ENCODE assay signal across 1 cellular context in the genomic region with DNA sequence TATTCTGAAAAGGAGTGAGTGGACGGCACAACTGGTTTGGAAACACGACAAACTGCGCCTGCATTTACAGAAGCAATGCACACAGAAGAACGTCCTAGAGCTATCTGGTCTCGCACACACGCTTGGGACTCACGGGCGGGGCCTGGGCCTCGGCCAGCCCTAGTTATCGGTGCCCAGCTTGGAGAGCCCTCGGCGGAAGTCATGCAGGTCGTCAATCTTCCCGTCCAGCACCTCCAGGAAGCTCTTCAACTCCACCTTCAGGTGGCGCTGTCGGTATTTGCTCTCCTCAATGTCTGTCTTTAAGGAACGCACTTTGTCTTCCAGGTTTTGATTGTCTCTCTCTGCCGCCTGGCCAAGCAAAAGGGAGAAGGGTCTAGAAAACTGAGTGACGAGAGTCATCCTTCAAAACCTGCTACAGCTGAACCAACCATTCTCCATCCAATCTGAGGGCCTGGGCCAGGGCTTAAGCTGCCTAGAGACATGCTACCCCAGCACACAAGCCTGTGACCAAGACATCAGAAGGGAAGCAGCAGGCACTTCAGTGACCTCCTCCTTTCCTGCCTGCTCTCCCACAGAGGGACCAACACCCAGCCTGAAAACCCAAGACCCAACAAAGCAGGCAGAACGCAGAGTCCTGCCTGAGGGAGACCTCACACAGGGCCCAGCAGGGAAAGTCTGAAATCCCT.
TF ChIP-seq lines count a peak whose summit lies in the region.

No MANE protein-coding gene starts in this region.

TF ChIP-seq in K562, 482 proteins besides CTCF, POLR2A, EP300 and RAD21 (continued from another document and continues in another):
- TF ChIP-seq, protein P1, sequence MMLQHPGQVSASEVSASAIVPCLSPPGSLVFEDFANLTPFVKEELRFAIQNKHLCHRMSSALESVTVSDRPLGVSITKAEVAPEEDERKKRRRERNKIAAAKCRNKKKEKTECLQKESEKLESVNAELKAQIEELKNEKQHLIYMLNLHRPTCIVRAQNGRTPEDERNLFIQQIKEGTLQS (IDR thresholded peaks at IDR 0.05), result no peak; the same call in 1 of the 2 replicates
- TF ChIP-seq, protein P1 (CRISPR knock-in tag; conservative IDR thresholded peaks at IDR 0.05), result no peak
- TF ChIP-seq ZFP30 (CRISPR knock-in tag; IDR thresholded peaks at IDR 0.05; ENCODE audit: borderline replicate concordance) (no peak), MCM7 (IDR thresholded peaks at IDR 0.05) (no peak), ZNF140 (CRISPR knock-in tag; IDR thresholded peaks at IDR 0.05) (no peak), ZZZ3 (IDR thresholded peaks at IDR 0.05) (no peak), ZNF699 (CRISPR knock-in tag; IDR thresholded peaks at IDR 0.05; ENCODE audit: insufficient replicate concordance) (no peak), ZNF76 (CRISPR knock-in tag; IDR thresholded peaks at IDR 0.05; ENCODE audit: borderline replicate concordance) (no peak), MCM3 (IDR thresholded peaks at IDR 0.05) (no peak), NCOA4 (IDR thresholded peaks at IDR 0.05; ENCODE audit: partially characterized antibody) (no peak), FOXJ3 (CRISPR knock-in tag; IDR thresholded peaks at IDR 0.05) (no peak), SRSF9 (IDR thresholded peaks at IDR 0.05; ENCODE audit: borderline replicate concordance, low read depth, low read length) (no peak), POLR2G (IDR thresholded peaks at IDR 0.05; ENCODE audit: low read depth, low read length) (peak; percentile 64), MAFG (tag; conservative IDR thresholded peaks at IDR 0.05) (no peak), ZFPM2 (CRISPR knock-in tag; IDR thresholded peaks at IDR 0.05) (no peak), EGR1 (conservative IDR thresholded peaks at IDR 0.05) (no peak), ZNF324 (CRISPR knock-in tag; IDR thresholded peaks at IDR 0.05) (no peak), SIRT6 (IDR thresholded peaks at IDR 0.05; ENCODE audit: low read depth, low read length) (no peak), KHSRP (IDR thresholded peaks at IDR 0.05) (no peak), CHCHD3 (CRISPR knock-in tag; IDR thresholded peaks at IDR 0.05) (no peak), RFX5 (IDR thresholded peaks at IDR 0.05; ENCODE audit: low read depth, low read length) (no peak), MCM2 (IDR thresholded peaks at IDR 0.05; ENCODE audit: low read depth) (no peak), NFXL1 (CRISPR knock-in tag; IDR thresholded peaks at IDR 0.05) (no peak), CREBBP (IDR thresholded peaks at IDR 0.05; ENCODE audit: low read depth, low read length) (no peak), MIER1 (IDR thresholded peaks at IDR 0.05; ENCODE audit: low read depth) (no peak; the same call in 1 of the 2 replicates), TCFL5 (CRISPR knock-in tag; conservative IDR thresholded peaks at IDR 0.05) (no peak), TEAD1 (CRISPR knock-in tag; IDR thresholded peaks at IDR 0.05) (peak in 1 of 2 experiments; percentile 92; a peak in 2 of 4 replicates), CBX5 (IDR thresholded peaks at IDR 0.05; ENCODE audit: borderline replicate concordance, low read depth) (0 out of 2 replicates have a peak, but pooled peaks have one; percentile 25)
- TF ChIP-seq, protein P2, sequence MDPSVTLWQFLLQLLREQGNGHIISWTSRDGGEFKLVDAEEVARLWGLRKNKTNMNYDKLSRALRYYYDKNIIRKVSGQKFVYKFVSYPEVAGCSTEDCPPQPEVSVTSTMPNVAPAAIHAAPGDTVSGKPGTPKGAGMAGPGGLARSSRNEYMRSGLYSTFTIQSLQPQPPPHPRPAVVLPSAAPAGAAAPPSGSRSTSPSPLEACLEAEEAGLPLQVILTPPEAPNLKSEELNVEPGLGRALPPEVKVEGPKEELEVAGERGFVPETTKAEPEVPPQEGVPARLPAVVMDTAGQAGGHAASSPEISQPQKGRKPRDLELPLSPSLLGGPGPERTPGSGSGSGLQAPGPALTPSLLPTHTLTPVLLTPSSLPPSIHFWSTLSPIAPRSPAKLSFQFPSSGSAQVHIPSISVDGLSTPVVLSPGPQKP (CRISPR knock-in tag; IDR thresholded peaks at IDR 0.05), result no peak
- TF ChIP-seq, protein P3, sequence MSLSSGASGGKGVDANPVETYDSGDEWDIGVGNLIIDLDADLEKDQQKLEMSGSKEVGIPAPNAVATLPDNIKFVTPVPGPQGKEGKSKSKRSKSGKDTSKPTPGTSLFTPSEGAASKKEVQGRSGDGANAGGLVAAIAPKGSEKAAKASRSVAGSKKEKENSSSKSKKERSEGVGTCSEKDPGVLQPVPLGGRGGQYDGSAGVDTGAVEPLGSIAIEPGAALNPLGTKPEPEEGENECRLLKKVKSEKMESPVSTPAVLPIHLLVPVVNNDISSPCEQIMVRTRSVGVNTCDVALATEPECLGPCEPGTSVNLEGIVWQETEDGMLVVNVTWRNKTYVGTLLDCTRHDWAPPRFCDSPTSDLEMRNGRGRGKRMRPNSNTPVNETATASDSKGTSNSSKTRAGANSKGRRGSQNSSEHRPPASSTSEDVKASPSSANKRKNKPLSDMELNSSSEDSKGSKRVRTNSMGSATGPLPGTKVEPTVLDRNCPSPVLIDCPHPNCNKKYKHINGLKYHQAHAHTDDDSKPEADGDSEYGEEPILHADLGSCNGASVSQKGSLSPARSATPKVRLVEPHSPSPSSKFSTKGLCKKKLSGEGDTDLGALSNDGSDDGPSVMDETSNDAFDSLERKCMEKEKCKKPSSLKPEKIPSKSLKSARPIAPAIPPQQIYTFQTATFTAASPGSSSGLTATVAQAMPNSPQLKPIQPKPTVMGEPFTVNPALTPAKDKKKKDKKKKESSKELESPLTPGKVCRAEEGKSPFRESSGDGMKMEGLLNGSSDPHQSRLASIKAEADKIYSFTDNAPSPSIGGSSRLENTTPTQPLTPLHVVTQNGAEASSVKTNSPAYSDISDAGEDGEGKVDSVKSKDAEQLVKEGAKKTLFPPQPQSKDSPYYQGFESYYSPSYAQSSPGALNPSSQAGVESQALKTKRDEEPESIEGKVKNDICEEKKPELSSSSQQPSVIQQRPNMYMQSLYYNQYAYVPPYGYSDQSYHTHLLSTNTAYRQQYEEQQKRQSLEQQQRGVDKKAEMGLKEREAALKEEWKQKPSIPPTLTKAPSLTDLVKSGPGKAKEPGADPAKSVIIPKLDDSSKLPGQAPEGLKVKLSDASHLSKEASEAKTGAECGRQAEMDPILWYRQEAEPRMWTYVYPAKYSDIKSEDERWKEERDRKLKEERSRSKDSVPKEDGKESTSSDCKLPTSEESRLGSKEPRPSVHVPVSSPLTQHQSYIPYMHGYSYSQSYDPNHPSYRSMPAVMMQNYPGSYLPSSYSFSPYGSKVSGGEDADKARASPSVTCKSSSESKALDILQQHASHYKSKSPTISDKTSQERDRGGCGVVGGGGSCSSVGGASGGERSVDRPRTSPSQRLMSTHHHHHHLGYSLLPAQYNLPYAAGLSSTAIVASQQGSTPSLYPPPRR (CRISPR knock-in tag; IDR thresholded peaks at IDR 0.05; ENCODE audit: borderline replicate concordance), result no peak; the same call in 1 of the 2 replicates
- TF ChIP-seq, protein P4, sequence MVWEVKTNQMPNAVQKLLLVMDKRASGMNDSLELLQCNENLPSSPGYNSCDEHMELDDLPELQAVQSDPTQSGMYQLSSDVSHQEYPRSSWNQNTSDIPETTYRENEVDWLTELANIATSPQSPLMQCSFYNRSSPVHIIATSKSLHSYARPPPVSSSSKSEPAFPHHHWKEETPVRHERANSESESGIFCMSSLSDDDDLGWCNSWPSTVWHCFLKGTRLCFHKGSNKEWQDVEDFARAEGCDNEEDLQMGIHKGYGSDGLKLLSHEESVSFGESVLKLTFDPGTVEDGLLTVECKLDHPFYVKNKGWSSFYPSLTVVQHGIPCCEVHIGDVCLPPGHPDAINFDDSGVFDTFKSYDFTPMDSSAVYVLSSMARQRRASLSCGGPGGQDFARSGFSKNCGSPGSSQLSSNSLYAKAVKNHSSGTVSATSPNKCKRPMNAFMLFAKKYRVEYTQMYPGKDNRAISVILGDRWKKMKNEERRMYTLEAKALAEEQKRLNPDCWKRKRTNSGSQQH (CRISPR knock-in tag; IDR thresholded peaks at IDR 0.05), result no peak
- TF ChIP-seq, protein P5, sequence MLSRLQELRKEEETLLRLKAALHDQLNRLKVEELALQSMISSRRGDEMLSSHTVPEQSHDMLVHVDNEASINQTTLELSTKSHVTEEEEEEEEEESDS (CRISPR knock-in tag; IDR thresholded peaks at IDR 0.05), result no peak
- TF ChIP-seq, protein P6, sequence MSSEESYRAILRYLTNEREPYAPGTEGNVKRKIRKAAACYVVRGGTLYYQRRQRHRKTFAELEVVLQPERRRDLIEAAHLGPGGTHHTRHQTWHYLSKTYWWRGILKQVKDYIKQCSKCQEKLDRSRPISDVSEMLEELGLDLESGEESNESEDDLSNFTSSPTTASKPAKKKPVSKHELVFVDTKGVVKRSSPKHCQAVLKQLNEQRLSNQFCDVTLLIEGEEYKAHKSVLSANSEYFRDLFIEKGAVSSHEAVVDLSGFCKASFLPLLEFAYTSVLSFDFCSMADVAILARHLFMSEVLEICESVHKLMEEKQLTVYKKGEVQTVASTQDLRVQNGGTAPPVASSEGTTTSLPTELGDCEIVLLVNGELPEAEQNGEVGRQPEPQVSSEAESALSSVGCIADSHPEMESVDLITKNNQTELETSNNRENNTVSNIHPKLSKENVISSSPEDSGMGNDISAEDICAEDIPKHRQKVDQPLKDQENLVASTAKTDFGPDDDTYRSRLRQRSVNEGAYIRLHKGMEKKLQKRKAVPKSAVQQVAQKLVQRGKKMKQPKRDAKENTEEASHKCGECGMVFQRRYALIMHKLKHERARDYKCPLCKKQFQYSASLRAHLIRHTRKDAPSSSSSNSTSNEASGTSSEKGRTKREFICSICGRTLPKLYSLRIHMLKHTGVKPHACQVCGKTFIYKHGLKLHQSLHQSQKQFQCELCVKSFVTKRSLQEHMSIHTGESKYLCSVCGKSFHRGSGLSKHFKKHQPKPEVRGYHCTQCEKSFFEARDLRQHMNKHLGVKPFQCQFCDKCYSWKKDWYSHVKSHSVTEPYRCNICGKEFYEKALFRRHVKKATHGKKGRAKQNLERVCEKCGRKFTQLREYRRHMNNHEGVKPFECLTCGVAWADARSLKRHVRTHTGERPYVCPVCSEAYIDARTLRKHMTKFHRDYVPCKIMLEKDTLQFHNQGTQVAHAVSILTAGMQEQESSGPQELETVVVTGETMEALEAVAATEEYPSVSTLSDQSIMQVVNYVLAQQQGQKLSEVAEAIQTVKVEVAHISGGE (CRISPR knock-in tag; IDR thresholded peaks at IDR 0.05), result peak in 1 of 3 experiments; percentile 85; a peak in 2 of 6 replicates
- TF ChIP-seq, protein P7, sequence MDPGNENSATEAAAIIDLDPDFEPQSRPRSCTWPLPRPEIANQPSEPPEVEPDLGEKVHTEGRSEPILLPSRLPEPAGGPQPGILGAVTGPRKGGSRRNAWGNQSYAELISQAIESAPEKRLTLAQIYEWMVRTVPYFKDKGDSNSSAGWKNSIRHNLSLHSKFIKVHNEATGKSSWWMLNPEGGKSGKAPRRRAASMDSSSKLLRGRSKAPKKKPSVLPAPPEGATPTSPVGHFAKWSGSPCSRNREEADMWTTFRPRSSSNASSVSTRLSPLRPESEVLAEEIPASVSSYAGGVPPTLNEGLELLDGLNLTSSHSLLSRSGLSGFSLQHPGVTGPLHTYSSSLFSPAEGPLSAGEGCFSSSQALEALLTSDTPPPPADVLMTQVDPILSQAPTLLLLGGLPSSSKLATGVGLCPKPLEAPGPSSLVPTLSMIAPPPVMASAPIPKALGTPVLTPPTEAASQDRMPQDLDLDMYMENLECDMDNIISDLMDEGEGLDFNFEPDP (CRISPR knock-in tag; IDR thresholded peaks at IDR 0.05), result no peak
- TF ChIP-seq, protein P8, sequence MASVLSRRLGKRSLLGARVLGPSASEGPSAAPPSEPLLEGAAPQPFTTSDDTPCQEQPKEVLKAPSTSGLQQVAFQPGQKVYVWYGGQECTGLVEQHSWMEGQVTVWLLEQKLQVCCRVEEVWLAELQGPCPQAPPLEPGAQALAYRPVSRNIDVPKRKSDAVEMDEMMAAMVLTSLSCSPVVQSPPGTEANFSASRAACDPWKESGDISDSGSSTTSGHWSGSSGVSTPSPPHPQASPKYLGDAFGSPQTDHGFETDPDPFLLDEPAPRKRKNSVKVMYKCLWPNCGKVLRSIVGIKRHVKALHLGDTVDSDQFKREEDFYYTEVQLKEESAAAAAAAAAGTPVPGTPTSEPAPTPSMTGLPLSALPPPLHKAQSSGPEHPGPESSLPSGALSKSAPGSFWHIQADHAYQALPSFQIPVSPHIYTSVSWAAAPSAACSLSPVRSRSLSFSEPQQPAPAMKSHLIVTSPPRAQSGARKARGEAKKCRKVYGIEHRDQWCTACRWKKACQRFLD (CRISPR knock-in tag; IDR thresholded peaks at IDR 0.05), result peak; percentile 79; the same call in 1 of the 2 replicates
- TF ChIP-seq, protein P9, sequence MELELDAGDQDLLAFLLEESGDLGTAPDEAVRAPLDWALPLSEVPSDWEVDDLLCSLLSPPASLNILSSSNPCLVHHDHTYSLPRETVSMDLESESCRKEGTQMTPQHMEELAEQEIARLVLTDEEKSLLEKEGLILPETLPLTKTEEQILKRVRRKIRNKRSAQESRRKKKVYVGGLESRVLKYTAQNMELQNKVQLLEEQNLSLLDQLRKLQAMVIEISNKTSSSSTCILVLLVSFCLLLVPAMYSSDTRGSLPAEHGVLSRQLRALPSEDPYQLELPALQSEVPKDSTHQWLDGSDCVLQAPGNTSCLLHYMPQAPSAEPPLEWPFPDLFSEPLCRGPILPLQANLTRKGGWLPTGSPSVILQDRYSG (tag; conservative IDR thresholded peaks at IDR 0.05; ENCODE audit: low read depth), result 0 out of 2 replicates have a peak, but pooled peaks have one; percentile 7
- TF ChIP-seq, protein P10, sequence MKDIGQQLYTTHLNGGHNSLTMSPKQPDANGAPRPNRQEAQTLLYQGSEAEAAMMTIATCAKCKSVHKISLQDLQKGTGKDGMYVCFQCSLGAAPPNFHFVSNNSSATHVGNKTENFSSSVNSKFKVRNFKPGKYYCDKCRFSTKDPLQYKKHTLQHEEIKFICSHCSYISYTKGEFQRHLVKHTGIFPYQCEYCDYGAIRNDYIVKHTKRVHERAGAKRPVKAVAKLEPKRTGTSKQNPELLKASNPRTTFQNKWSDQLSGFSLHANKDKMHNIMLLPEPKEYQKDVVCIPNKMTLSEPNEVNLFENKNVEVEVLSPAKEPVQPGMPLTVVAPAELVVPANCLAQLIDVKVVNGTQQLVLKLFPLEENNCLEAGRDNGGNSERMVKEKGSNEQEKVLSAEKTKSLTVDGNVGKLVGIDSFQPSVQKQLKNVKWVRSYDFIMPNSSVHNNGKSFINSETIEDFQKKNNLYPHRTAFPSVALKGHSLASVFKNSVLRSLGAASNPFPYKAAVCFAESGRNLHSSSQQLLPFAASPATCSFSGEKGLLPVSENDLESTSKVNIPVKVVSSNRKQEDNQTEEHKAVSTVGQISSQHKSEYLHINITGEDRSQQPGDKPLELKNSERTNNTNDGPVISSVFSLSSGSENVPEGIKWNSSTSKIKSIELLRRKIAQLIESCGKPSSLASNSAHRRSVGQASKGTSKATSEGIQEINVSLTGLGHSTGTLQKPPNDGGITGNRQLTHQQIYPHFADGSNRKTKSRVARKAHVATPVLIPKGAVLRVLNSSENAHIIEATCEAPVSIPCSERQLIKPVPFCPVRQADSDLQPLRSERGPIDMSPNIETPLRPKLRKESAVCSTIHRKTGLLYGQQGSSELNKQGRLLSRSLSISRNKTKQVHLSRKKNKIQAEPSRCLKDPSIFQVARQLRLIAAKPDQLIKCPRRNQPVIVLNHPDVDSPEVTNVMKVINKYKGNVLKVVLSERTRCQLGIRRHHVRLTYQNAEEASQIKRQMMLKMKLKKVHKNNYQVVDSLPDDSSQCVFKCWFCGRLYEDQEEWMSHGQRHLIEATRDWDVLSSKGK (CRISPR knock-in tag; IDR thresholded peaks at IDR 0.05), result no peak
